8 cellular contexts compared by ENCODE assay signal in genomic region chr4:119455734-119456133, GRCh38.
DNase-seq lines count a peak whose midpoint lies in the region; ATAC-seq, FAIRE-seq and TF ChIP-seq lines count a peak whose summit lies in the region.
"Not testable (repeated sequence)": the region's sequence is repeated elsewhere in the genome, so short reads cannot be mapped to it uniquely, and the experiment has no call there.

No MANE protein-coding gene starts in this region.

- peak overlapping the region; percentile 86 for H3K4me3 Mint-ChIP-seq in activated naive CD8-positive, alpha-beta T cell treated with anti-CD3 and anti-CD28 coated beads, Interleukin-2, amount 50 U/mL, for 24 hours

- H3K36me3 ChIP-seq in DND-41 (ENCODE audit: insufficient read depth, low read length); SK-N-SH (replicated peaks in 1 of 2; ENCODE audit: control insufficient read depth in 1 of 2, insufficient read depth in 2 of 2, low read length in 1 of 2); keratinocyte (ENCODE audit: control insufficient read depth in 2 of 2, extremely low read depth in 1 of 2, insufficient read depth in 2 of 2, low read length in 2 of 2); ovary; upper lobe of left lung: not testable (repeated sequence)

- not testable (repeated sequence) for H4K20me1 ChIP-seq in DND-41 (ENCODE audit: insufficient read depth, low read length); SK-N-SH (ENCODE audit: insufficient read depth); keratinocyte (ENCODE audit: control insufficient read depth, extremely low read depth, insufficient read depth, low read length)

- not testable (repeated sequence) for H3K27me3 Mint-ChIP-seq in activated naive CD8-positive, alpha-beta T cell treated with anti-CD3 and anti-CD28 coated beads, Interleukin-2, amount 50 U/mL, for 24 hours

- dilution Hi-C loops in keratinocyte (cut with MboI; ENCODE audit: extremely low pct_ligation_motif_present, low sequenced_read_pairs): not testable (repeated sequence)

- H3K27ac Mint-ChIP-seq in activated naive CD8-positive, alpha-beta T cell treated with anti-CD3 and anti-CD28 coated beads, Interleukin-2, amount 50 U/mL, for 24 hours: not testable (repeated sequence)

- TF ChIP-seq CTCF in DND-41 (IDR thresholded peaks at IDR 0.05; ENCODE audit: borderline replicate concordance, extremely low read depth, low read length, poor library complexity, severe bottlenecking); SK-N-SH (IDR thresholded peaks at IDR 0.05); epithelial cell of esophagus (IDR thresholded peaks at IDR 0.05; ENCODE audit: insufficient read depth, low read depth, low read length, missing control alignments); keratinocyte (optimal IDR thresholded peaks at IDR 0.05 in 1 of 3, IDR thresholded peaks at IDR 0.05 in 1 of 3, conservative IDR thresholded peaks at IDR 0.05 in 1 of 3; ENCODE audit: extremely low read depth in 1 of 3, insufficient read depth in 2 of 3, low read length in 3 of 3); ovary (IDR thresholded peaks at IDR 0.05); upper lobe of left lung (IDR thresholded peaks at IDR 0.05): not testable (repeated sequence)

- 6% methylated on average over 7 of the region's 18 CpGs for WGBS in SK-N-SH (ENCODE audit: low lambda C conversion rate)
- WGBS in ovary, 3 donors: 38 to 63% (median 54%) methylated on average over 18 of the region's 18 CpGs
- 53 to 82% methylated on average over 18 of the region's 18 CpGs for WGBS in upper lobe of left lung, 2 donors

- FAIRE-seq in keratinocyte (lab: Jason Lieb, UNC): not testable (repeated sequence)

- CTCF ChIA-PET in SK-N-SH (lab: Yijun Ruan, JAX): not testable (repeated sequence)

- not testable (repeated sequence) for H3K27me3 ChIP-seq in DND-41 (ENCODE audit: insufficient read depth, low read length, poor library complexity); SK-N-SH (ENCODE audit: insufficient read depth); keratinocyte (ENCODE audit: control insufficient read depth, extremely low read depth, insufficient read depth, low read length); ovary; upper lobe of left lung

- H3K36me3 Mint-ChIP-seq in activated naive CD8-positive, alpha-beta T cell treated with anti-CD3 and anti-CD28 coated beads, Interleukin-2, amount 50 U/mL, for 24 hours (ENCODE audit: low read depth): not testable (repeated sequence)

- POLR2A ChIA-PET in SK-N-SH (lab: Yijun Ruan, JAX): interaction anchor here (0.6 kb wide), 1 partner anchor 613 kb away, joined by 4 read pairs; no protein-coding TSS in a partner anchor

- not testable (repeated sequence) for H3K9me2 ChIP-seq in SK-N-SH

- H3F3A ChIP-seq in SK-N-SH (replicated peaks; ENCODE audit: insufficient read depth): not testable (repeated sequence)

- not testable (repeated sequence) for H3K27ac ChIP-seq in DND-41 (ENCODE audit: low read length); SK-N-SH (ENCODE audit: low read depth in 2 of 2, low read length in 1 of 2); keratinocyte (ENCODE audit: control insufficient read depth, insufficient read depth, low read length); ovary
- peak overlapping the region in 1 of 4 donors; percentile 91 for H3K27ac ChIP-seq in upper lobe of left lung

- not testable (repeated sequence) for H3K9me3 Mint-ChIP-seq in activated naive CD8-positive, alpha-beta T cell treated with anti-CD3 and anti-CD28 coated beads, Interleukin-2, amount 50 U/mL, for 24 hours

- not testable (repeated sequence) for TF ChIP-seq POLR2A in ovary (IDR thresholded peaks at IDR 0.05); upper lobe of left lung (IDR thresholded peaks at IDR 0.05)

- peak overlapping the region; percentile 65 for H3K4me2 ChIP-seq in DND-41 (ENCODE audit: insufficient read depth, low read length)
- peak overlapping the region; percentile 66 for H3K4me2 ChIP-seq in SK-N-SH
- peak overlapping the region; percentile 48 for H3K4me2 ChIP-seq in keratinocyte (ENCODE audit: control insufficient read depth, extremely low read depth, insufficient read depth, low read depth, low read length)

- H3K4me1 Mint-ChIP-seq in activated naive CD8-positive, alpha-beta T cell treated with anti-CD3 and anti-CD28 coated beads, Interleukin-2, amount 50 U/mL, for 24 hours: peaks cover 13% of the 10 kb centered on the region

- ATAC-seq in DND-41 (ENCODE audit: insufficient read depth, low read depth); activated naive CD8-positive, alpha-beta T cell treated with anti-CD3 and anti-CD28 coated beads, Interleukin-2, amount 50 U/mL, for 24 hours; upper lobe of left lung (ENCODE audit: low FRiP score in 2 of 2): not testable (repeated sequence)

- not testable (repeated sequence) for H2AFZ ChIP-seq in DND-41 (ENCODE audit: low read depth, low read length); SK-N-SH (ENCODE audit: low read depth)
- peak overlapping the region; percentile 10 for H2AFZ ChIP-seq in keratinocyte (ENCODE audit: control insufficient read depth, low read length)

- not testable (repeated sequence) for H3K9me1 ChIP-seq in keratinocyte (ENCODE audit: control insufficient read depth, extremely low read depth, insufficient read depth, low read length)

- H3K9me3 ChIP-seq in DND-41 (ENCODE audit: insufficient read depth, low read length, severe bottlenecking); SK-N-SH; keratinocyte (ENCODE audit: control insufficient read depth, low read depth, low read length); ovary; upper lobe of left lung: not testable (repeated sequence)

- not testable (repeated sequence) for TF ChIP-seq RAD21 in SK-N-SH (IDR thresholded peaks at IDR 0.05; ENCODE audit: low read length)

- peaks cover 22% of the 10 kb centered on the region for H3K79me2 ChIP-seq in DND-41 (ENCODE audit: insufficient read depth, low read length)
- H3K79me2 ChIP-seq in SK-N-SH (ENCODE audit: insufficient read depth): peaks cover 14% of the 10 kb centered on the region; the same call in 1 of the 2 replicates
- H3K79me2 ChIP-seq in keratinocyte (ENCODE audit: control insufficient read depth, insufficient read depth, low read length): not testable (repeated sequence)

- intact Hi-C loops in ovary (cut with DNase I): loop anchor here in 1 of 4 donors (10.0 kb wide), 1 partner anchor 471 kb away; no protein-coding TSS in a partner anchor

- H3K4me1 ChIP-seq in DND-41 (ENCODE audit: insufficient read depth, low read length): peaks cover 11% of the 10 kb centered on the region
- not testable (repeated sequence) for H3K4me1 ChIP-seq in SK-N-SH (ENCODE audit: control insufficient read depth in 1 of 2, insufficient read depth in 2 of 2, low read depth in 1 of 2, low read length in 1 of 2); keratinocyte (ENCODE audit: control insufficient read depth, extremely low read depth, insufficient read depth, low read length); ovary (ENCODE audit: insufficient read depth); upper lobe of left lung

- DNase-seq in DND-41; SK-N-SH; activated naive CD8-positive, alpha-beta T cell treated with anti-CD3 and anti-CD28 coated beads, Interleukin-2, amount 50 U/mL, for 24 hours; keratinocyte (ENCODE audit: low read depth, low spot score): not testable (repeated sequence)
- peak; percentile 67 for DNase-seq in M059J (ENCODE audit: low read depth)
- DNase-seq in epithelial cell of esophagus (ENCODE audit: low read depth): peak; percentile 58
- DNase-seq in ovary: peak in 4 of 5 donors; percentile 21 to 42 (median 36)
- peak; percentile 40 to 47 for DNase-seq in upper lobe of left lung

- H3K9ac ChIP-seq in DND-41 (ENCODE audit: low read depth, low read length): not testable (repeated sequence)
- H3K9ac ChIP-seq in SK-N-SH (peak overlapping the region; percentile 48; the same call in 1 of the 2 replicates), keratinocyte (ENCODE audit: control insufficient read depth, extremely low read depth, insufficient read depth, low read length) (peak overlapping the region; percentile 37)

- not testable (repeated sequence) for TF ChIP-seq EP300 in SK-N-SH (IDR thresholded peaks at IDR 0.05; ENCODE audit: borderline replicate concordance in 1 of 2, low read depth in 1 of 2, low read length in 1 of 2); ovary (IDR thresholded peaks at IDR 0.05); upper lobe of left lung (IDR thresholded peaks at IDR 0.05)

- H3K4me3 ChIP-seq in DND-41 (ENCODE audit: low read depth in 1 of 2, low read length in 2 of 2) (peak overlapping the region in 1 of 2 experiments; percentile 54; a peak in 2 of 4 replicates), SK-N-SH (ENCODE audit: low read depth in 2 of 2, low read length in 1 of 2) (peak overlapping the region; percentile 45 to 60), epithelial cell of esophagus (ENCODE audit: low read length) (peak overlapping the region; percentile 39), keratinocyte (ENCODE audit: control insufficient read depth in 2 of 3, extremely low read depth in 1 of 3, insufficient read depth in 2 of 3, low read depth in 1 of 3, low read length in 3 of 3) (peak overlapping the region; percentile 41 to 52 (median 46)), upper lobe of left lung (peak overlapping the region in 3 of 4 donors; percentile 60 to 81 (median 71))
- H3K4me3 ChIP-seq in ovary: not testable (repeated sequence)
